In genomic region chr3:1703169-1703568, GRCh38 we compare ENCODE assay signal across 27 cellular contexts.
"Had no signal": no experiment of that assay in that cellular context is flagged by ENCODE, and none has a peak within 500 bp of the region (broad histone marks: within the 10 kb centered on the region; RNA-seq: fewer than 3 reads in every experiment).

No MANE protein-coding gene starts in this region.

- H3K27me3 ChIP-seq: stomach, suprapubic skin, testis, thyroid gland, tibial artery, tibial nerve, transverse colon, upper lobe of left lung, upper lobe of right lung, vagina had no signal

- H3K9me3 ChIP-seq: suprapubic skin, testis, thyroid gland, upper lobe of right lung, vagina had no signal

- H3K4me3 ChIP-seq: stomach, suprapubic skin, testis, thoracic aorta, thyroid gland, tibial artery, tibial nerve, transverse colon, upper lobe of left lung, upper lobe of right lung, uterus, vagina had no signal

- DNase-seq: stimulated activated CD4-positive, alpha-beta T cell treated with anti-CD3 and anti-CD28 coated beads, Interleukin-2, amount 100 ng/mL, for 48 hours; stimulated activated CD4-positive, alpha-beta T cell treated with anti-CD3 and anti-CD28 coated beads, Interleukin-4, amount 100 ng/mL, for 1 hour; stimulated activated CD4-positive, alpha-beta T cell treated with anti-CD3 and anti-CD28 coated beads, Interleukin-4, amount 100 ng/mL, for 24 hours; stimulated activated CD4-positive, alpha-beta T cell treated with anti-CD3 and anti-CD28 coated beads, Interleukin-4, amount 100 ng/mL, for 4 hours; stimulated activated CD8-positive, alpha-beta memory T cell treated with anti-CD3 and anti-CD28 coated beads, Interleukin-4, amount 100 ng/mL, for 48 hours; stimulated activated naive B cell treated with anti-CD40 and anti-IgM and Interleukin-4, amounts not matched to agents 10 μg/mL and 1 μg/mL and 100 μg/mL, for 72 hours; stimulated activated naive CD4-positive, alpha-beta T cell; stimulated activated naive CD4-positive, alpha-beta T cell treated with Interleukin-2 at 50 U/mL for 16 hours; stimulated activated naive CD8-positive, alpha-beta T cell treated with anti-CD3 and anti-CD28 coated beads, Interleukin-15, amount 100 ng/mL, for 72 hours; stimulated activated naive CD8-positive, alpha-beta T cell treated with anti-CD3 and anti-CD28 coated beads, Interleukin-15, Interleukin-2, amounts not matched to agents 100 U/mL and 50 U/mL, for 24 hours; stomach; substantia nigra; testis; thyroid gland; tibial artery; transverse colon; trophoblast cell; upper lobe of left lung; upper lobe of right lung; uterus had no signal

- FAIRE-seq: urothelium cell line had no signal

- H3K27ac ChIP-seq: stomach, suprapubic skin, testis, thoracic aorta, thyroid gland, tibial artery, tibial nerve, transverse colon, upper lobe of left lung, upper lobe of right lung, uterus, vagina had no signal

- ATAC-seq: stimulated activated effector memory CD8-positive, alpha-beta T cell treated with anti-CD3 and anti-CD28 coated beads, Interleukin-12 subunit alpha, Interleukin-12 subunit beta, amount 100 ng/mL, for 72 hours; stimulated activated memory B cell treated with anti-CD40 and anti-IgM and Interleukin-4, amounts not matched to agents 10 μg/mL and 1 μg/mL and 100 μg/mL, for 72 hours; stimulated activated naive B cell treated with anti-CD40 and anti-IgM and Interleukin-4, amounts not matched to agents 10 μg/mL and 1 μg/mL and 100 μg/mL, for 72 hours; stimulated activated naive CD8-positive, alpha-beta T cell treated with anti-CD3 and anti-CD28 coated beads, Interleukin-15, amount 100 ng/mL, for 72 hours; stimulated activated naive CD8-positive, alpha-beta T cell treated with anti-CD3 and anti-CD28 coated beads, Interleukin-15, Interleukin-2, amounts not matched to agents 100 U/mL and 50 U/mL, for 24 hours; upper lobe of right lung had no signal

- H3K4me1 ChIP-seq: stomach, suprapubic skin, testis, thyroid gland, tibial artery, tibial nerve, transverse colon, upper lobe of left lung, upper lobe of right lung, uterus, vagina had no signal

- H3K36me3 ChIP-seq: stomach, suprapubic skin, thoracic aorta, thyroid gland, tibial artery, tibial nerve, transverse colon, upper lobe of left lung, upper lobe of right lung, uterus, vagina had no signal
